In genomic region chr2:74079522-74080341, GRCh38 we compare ENCODE assay signal across 10 cellular contexts.
DNase-seq lines count a peak whose midpoint lies in the region; ATAC-seq and TF ChIP-seq lines count a peak whose summit lies in the region.
"Had no signal": no experiment of that assay in that cellular context is flagged by ENCODE, and none has a peak within 500 bp of the region (broad histone marks: within the 10 kb centered on the region; RNA-seq: fewer than 3 reads in every experiment).

No MANE protein-coding gene starts in this region.

- H3K4me3 ChIP-seq in GM12864 (ENCODE audit: low read depth, low read length) = no peak overlapping the region
- H3K4me3 ChIP-seq: adrenal gland, SK-N-MC had no signal

- DNase-seq in GM12864 (ENCODE audit: low read depth) (peak; percentile 26), fibroblast of peridontal ligament (ENCODE audit: extremely low read depth) (peak; percentile 17), GDM1 (lab: John Stamatoyannopoulos, UW) (no peak), COLO668 (lab: John Stamatoyannopoulos, UW; ENCODE audit: unreplicated experiment) (no peak), HUDEP-2 (lab: John Stamatoyannopoulos, UW; ENCODE audit: unreplicated experiment in 76 of 76) (no peak)

- no peak for TF ChIP-seq CTCF in GM12864 (IDR thresholded peaks at IDR 0.05; ENCODE audit: low read depth, low read length, missing control alignments)

- ATAC-seq in GM21360 (IDR thresholded peaks at IDR 0.05; ENCODE audit: unreplicated experiment) (peak; percentile 68), HG03280 (IDR thresholded peaks at IDR 0.05; ENCODE audit: unreplicated experiment) (peak; percentile 77), SK-N-SH treated with all-trans-retinoic acid at 6 μM for 48 hours (no peak)

TF ChIP-seq in SK-N-SH treated with all-trans-retinoic acid at 6 μM for 48 hours, 23 proteins besides CTCF, POLR2A, EP300 and RAD21:
- TF ChIP-seq ISL1 (CRISPR knock-in tag; IDR thresholded peaks at IDR 0.05) (no peak), BACH2 (CRISPR knock-in tag; IDR thresholded peaks at IDR 0.05; ENCODE audit: borderline replicate concordance) (no peak), CREB5 (CRISPR knock-in tag; IDR thresholded peaks at IDR 0.05; ENCODE audit: low read depth) (no peak), CSDC2 (CRISPR knock-in tag; IDR thresholded peaks at IDR 0.05) (no peak), TSHZ2 (CRISPR knock-in tag; IDR thresholded peaks at IDR 0.05) (no peak), TCF4 (CRISPR knock-in tag; IDR thresholded peaks at IDR 0.05; ENCODE audit: borderline replicate concordance) (no peak), PPARA (CRISPR knock-in tag; IDR thresholded peaks at IDR 0.05; ENCODE audit: borderline replicate concordance) (no peak), OSR1 (CRISPR knock-in tag; IDR thresholded peaks at IDR 0.05) (no peak), ESRRG (CRISPR knock-in tag; IDR thresholded peaks at IDR 0.05) (no peak), ZNF565 (CRISPR knock-in tag; conservative IDR thresholded peaks at IDR 0.05; ENCODE audit: low read depth) (no peak), CSRNP3 (CRISPR knock-in tag; IDR thresholded peaks at IDR 0.05) (no peak), GLIS3 (CRISPR knock-in tag; IDR thresholded peaks at IDR 0.05) (no peak), ZC3H10 (CRISPR knock-in tag; IDR thresholded peaks at IDR 0.05) (no peak), ZNF8 (CRISPR knock-in tag; IDR thresholded peaks at IDR 0.05) (no peak), ZFP30 (CRISPR knock-in tag; IDR thresholded peaks at IDR 0.05) (no peak), ARNTL (CRISPR knock-in tag; IDR thresholded peaks at IDR 0.05; ENCODE audit: borderline replicate concordance, low read depth) (no peak), RARB (CRISPR knock-in tag; IDR thresholded peaks at IDR 0.05) (no peak)
- TF ChIP-seq, protein P1, sequence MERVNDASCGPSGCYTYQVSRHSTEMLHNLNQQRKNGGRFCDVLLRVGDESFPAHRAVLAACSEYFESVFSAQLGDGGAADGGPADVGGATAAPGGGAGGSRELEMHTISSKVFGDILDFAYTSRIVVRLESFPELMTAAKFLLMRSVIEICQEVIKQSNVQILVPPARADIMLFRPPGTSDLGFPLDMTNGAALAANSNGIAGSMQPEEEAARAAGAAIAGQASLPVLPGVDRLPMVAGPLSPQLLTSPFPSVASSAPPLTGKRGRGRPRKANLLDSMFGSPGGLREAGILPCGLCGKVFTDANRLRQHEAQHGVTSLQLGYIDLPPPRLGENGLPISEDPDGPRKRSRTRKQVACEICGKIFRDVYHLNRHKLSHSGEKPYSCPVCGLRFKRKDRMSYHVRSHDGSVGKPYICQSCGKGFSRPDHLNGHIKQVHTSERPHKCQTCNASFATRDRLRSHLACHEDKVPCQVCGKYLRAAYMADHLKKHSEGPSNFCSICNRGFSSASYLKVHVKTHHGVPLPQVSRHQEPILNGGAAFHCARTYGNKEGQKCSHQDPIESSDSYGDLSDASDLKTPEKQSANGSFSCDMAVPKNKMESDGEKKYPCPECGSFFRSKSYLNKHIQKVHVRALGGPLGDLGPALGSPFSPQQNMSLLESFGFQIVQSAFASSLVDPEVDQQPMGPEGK (CRISPR knock-in tag; IDR thresholded peaks at IDR 0.05; ENCODE audit: borderline replicate concordance) = no peak
- TF ChIP-seq, protein P2, sequence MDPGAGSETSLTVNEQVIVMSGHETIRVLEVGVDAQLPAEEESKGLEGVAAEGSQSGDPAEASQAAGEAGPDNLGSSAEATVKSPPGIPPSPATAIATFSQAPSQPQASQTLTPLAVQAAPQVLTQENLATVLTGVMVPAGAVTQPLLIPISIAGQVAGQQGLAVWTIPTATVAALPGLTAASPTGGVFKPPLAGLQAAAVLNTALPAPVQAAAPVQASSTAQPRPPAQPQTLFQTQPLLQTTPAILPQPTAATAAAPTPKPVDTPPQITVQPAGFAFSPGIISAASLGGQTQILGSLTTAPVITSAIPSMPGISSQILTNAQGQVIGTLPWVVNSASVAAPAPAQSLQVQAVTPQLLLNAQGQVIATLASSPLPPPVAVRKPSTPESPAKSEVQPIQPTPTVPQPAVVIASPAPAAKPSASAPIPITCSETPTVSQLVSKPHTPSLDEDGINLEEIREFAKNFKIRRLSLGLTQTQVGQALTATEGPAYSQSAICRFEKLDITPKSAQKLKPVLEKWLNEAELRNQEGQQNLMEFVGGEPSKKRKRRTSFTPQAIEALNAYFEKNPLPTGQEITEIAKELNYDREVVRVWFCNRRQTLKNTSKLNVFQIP (CRISPR knock-in tag; IDR thresholded peaks at IDR 0.05; ENCODE audit: borderline replicate concordance, low read depth) = no peak
TF ChIP-seq in SK-N-SH treated with all-trans-retinoic acid at 6 μM for 48 hours: peak in this region for 0.

Comparison
In these comparisons a context has a peak if more than half of its experiments do, and no peak if none do; other contexts are left out.
1. DNase-seq: peak in GM12864 (single experiment) and fibroblast of peridontal ligament (single experiment); none in GDM1 (single experiment), COLO668 (single experiment) and HUDEP-2 (0 of 76).